ENCODE assay signal across 14 cellular contexts in genomic region chr10:89475567-89475966, GRCh38. TPM values are rescaled to one million over a fixed set of nuclear protein-coding genes. Genes with fewer than 3 reads are reported as not detected.
DNase-seq lines count a peak whose midpoint lies in the region; ATAC-seq and TF ChIP-seq lines count a peak whose summit lies in the region.
"Had no signal": no experiment of that assay in that cellular context is flagged by ENCODE, and none has a peak within 500 bp of the region (broad histone marks: within the 10 kb centered on the region; RNA-seq: fewer than 3 reads in every experiment).

No MANE protein-coding gene starts in this region.

- intact Hi-C loops in dorsolateral prefrontal cortex (cut with DNase I): no loop called here

- peak; percentile 15 for DNase-seq in LNCaP clone FGC (ENCODE audit: low read depth)
- no peak for DNase-seq in dorsolateral prefrontal cortex
- peak; percentile 47 for DNase-seq in skeletal muscle cell (ENCODE audit: low read depth)
- DNase-seq in GM19238 (ENCODE audit: insufficient read length, low spot score): no peak
- DNase-seq in BE2C: no peak
- DNase-seq: activated CD4-positive, CD25-positive, alpha-beta regulatory T cell treated with anti-CD3 and anti-CD28 coated beads, Interleukin-2, amount 50 U/mL, for 72 hours; activated naive CD8-positive, alpha-beta T cell treated with anti-CD3 and anti-CD28 coated beads for 36 hours; activated T-cell treated with anti-CD3 and anti-CD28 coated beads, Interleukin-2, amount 50 U/mL, for 1 hour; NCI-H526; small intestine had no signal

- H3K27me3 ChIP-seq in dorsolateral prefrontal cortex (peaks cover 0 to 5% (median 0%) of the 10 kb centered on the region in 45 donors), liver (ENCODE audit: control insufficient read depth in 4 of 4, insufficient read depth in 4 of 4, low read length in 3 of 4) (no peaks in the 10 kb centered on the region), BE2C (no peaks in the 10 kb centered on the region)

- H3K4me3 ChIP-seq in LNCaP clone FGC (ENCODE audit: low read depth, low read length): no peak overlapping the region
- H3K4me3 ChIP-seq in dorsolateral prefrontal cortex: peak overlapping the region in 41 of 59 donors; percentile 6 to 55 (median 34)
- no peak overlapping the region for H3K4me3 ChIP-seq in liver (ENCODE audit: low read depth in 1 of 3, low read length in 3 of 3)
- no peak overlapping the region for H3K4me3 ChIP-seq in skeletal muscle cell (ENCODE audit: low read depth, low read length)
- H3K4me3 ChIP-seq in BE2C (ENCODE audit: low read depth, low read length): no peak overlapping the region
- H3K4me3 ChIP-seq: K562 had no signal

- H3K4me1 ChIP-seq in liver (ENCODE audit: control insufficient read depth in 4 of 4, insufficient read depth in 4 of 4, low read length in 3 of 4) (peaks cover 13 to 55% (median 50%) of the 10 kb centered on the region in 4 donors), BE2C (no peaks in the 10 kb centered on the region)

- ATAC-seq in GM21717 (IDR thresholded peaks at IDR 0.05; ENCODE audit: unreplicated experiment) (no peak), HG03196 (IDR thresholded peaks at IDR 0.05; ENCODE audit: unreplicated experiment) (no peak)

- TF ChIP-seq CTCF in LNCaP clone FGC (IDR thresholded peaks at IDR 0.05; ENCODE audit: control insufficient read depth, extremely low read depth, insufficient read depth) (no peak), dorsolateral prefrontal cortex (IDR thresholded peaks at IDR 0.05 in 54 of 56, conservative IDR thresholded peaks at IDR 0.05 in 2 of 56; ENCODE audit: low read depth in 1 of 56, partially characterized antibody in 56 of 56) (no peak), liver (IDR thresholded peaks at IDR 0.05; ENCODE audit: low read depth, low read length, missing input control) (no peak), BE2C (IDR thresholded peaks at IDR 0.05; ENCODE audit: low read depth, low read length) (no peak)

- TF ChIP-seq RAD21 in liver (IDR thresholded peaks at IDR 0.05): peak; percentile 36 to 42

- H3K9ac ChIP-seq in liver (ENCODE audit: low read depth in 1 of 2, low read length in 2 of 2): peak overlapping the region in 1 of 2 donors; percentile 87

- peak overlapping the region in 13 of 59 donors; percentile 0 to 65 (median 46) for H3K27ac ChIP-seq in dorsolateral prefrontal cortex
- H3K27ac ChIP-seq in liver (ENCODE audit: low read depth in 1 of 2, low read length in 2 of 2): peak overlapping the region; percentile 72 to 84

- no peaks in the 10 kb centered on the region for H3K9me3 ChIP-seq in liver (ENCODE audit: control insufficient read depth in 4 of 4, low read length in 3 of 4)
- H3K9me3 ChIP-seq in BE2C: no peaks in the 10 kb centered on the region

- H3K36me3 ChIP-seq in liver (ENCODE audit: control insufficient read depth in 4 of 4, insufficient read depth in 3 of 4, low read depth in 1 of 4, low read length in 3 of 4) (no peaks in the 10 kb centered on the region), BE2C (no peaks in the 10 kb centered on the region)

- 21% methylated on average over 4 of the region's 4 CpGs for WGBS in liver

TF ChIP-seq in liver, 16 proteins besides CTCF, POLR2A, EP300 and RAD21:
- TF ChIP-seq TAF1 (conservative IDR thresholded peaks at IDR 0.05) (no peak), RXRA (IDR thresholded peaks at IDR 0.05) (peak; percentile 83 to 94), NR2F2 (IDR thresholded peaks at IDR 0.05) (peak; percentile 69), SP1 (IDR thresholded peaks at IDR 0.05) (peak; percentile 91), REST (IDR thresholded peaks at IDR 0.05) (peak; percentile 78), HNF4G (IDR thresholded peaks at IDR 0.05) (peak; percentile 45), MAX (IDR thresholded peaks at IDR 0.05) (peak; percentile 56), EGR1 (IDR thresholded peaks at IDR 0.05; ENCODE audit: low read depth in 2 of 2) (peak in 1 of 2 donors; percentile 34), FOXA1 (IDR thresholded peaks at IDR 0.05) (peak; percentile 90), ZBTB33 (IDR thresholded peaks at IDR 0.05) (peak; percentile 80), FOXA2 (IDR thresholded peaks at IDR 0.05) (peak; percentile 86), YY1 (IDR thresholded peaks at IDR 0.05) (peak; percentile 69), JUND (IDR thresholded peaks at IDR 0.05) (peak; percentile 65 to 92), HNF4A (conservative IDR thresholded peaks at IDR 0.05) (peak; percentile 88 to 94), GABPA (IDR thresholded peaks at IDR 0.05 in 1 of 2, conservative IDR thresholded peaks at IDR 0.05 in 1 of 2) (no peak)
- TF ChIP-seq, protein P1, sequence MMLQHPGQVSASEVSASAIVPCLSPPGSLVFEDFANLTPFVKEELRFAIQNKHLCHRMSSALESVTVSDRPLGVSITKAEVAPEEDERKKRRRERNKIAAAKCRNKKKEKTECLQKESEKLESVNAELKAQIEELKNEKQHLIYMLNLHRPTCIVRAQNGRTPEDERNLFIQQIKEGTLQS (IDR thresholded peaks at IDR 0.05): peak; percentile 27

RNA-seq across cellular contexts. Expression of gene SLC16A12, which starts 59.8 kb away (rescaled TPM):
- total RNA-seq in dorsolateral prefrontal cortex (10 to 100 TPM in 2 of 120 experiments, 1 to 10 TPM in 31, under 1 TPM in 82, not detected in 5; 0.11 to 14.1 (median 0.46) TPM), liver (10 to 100 TPM in 1 of 2 donors, 1 to 10 TPM in 1; 1.5 to 10.7 TPM)
- polyA plus RNA-seq in liver: under 1 TPM; 0.03 to 0.38 TPM
- polyA plus RNA-seq in BE2C (2012; ENCODE audit: insufficient read depth, insufficient read length, low read depth): not detected
- total RNA-seq: activated naive CD8-positive, alpha-beta T cell treated with anti-CD3 and anti-CD28 coated beads for 36 hours; K562 had no signal
- polyA plus RNA-seq: K562 had no signal

Comparison
In these comparisons a context has a peak if more than half of its experiments do, and no peak if none do; other contexts are left out.
1. DNase-seq: peak in LNCaP clone FGC (single experiment) and skeletal muscle cell (single experiment); none in dorsolateral prefrontal cortex (0 of 10), GM19238 (single experiment) and BE2C (single experiment).
2. H3K4me3 ChIP-seq: peak in dorsolateral prefrontal cortex (41 of 59); none in LNCaP clone FGC (single experiment), liver (0 of 3), skeletal muscle cell (single experiment) and BE2C (single experiment).